9 cellular contexts compared by ENCODE assay signal in genomic region chr14:54650331-54651017, GRCh38.
DNase-seq lines count a peak whose midpoint lies in the region; ATAC-seq and TF ChIP-seq lines count a peak whose summit lies in the region.
"Had no signal": no experiment of that assay in that cellular context is flagged by ENCODE, and none has a peak within 500 bp of the region (broad histone marks: within the 10 kb centered on the region; RNA-seq: fewer than 3 reads in every experiment).

No MANE protein-coding gene starts in this region.

- H3K4me3 ChIP-seq in foreskin fibroblast (ENCODE audit: low read depth in 1 of 2, low read length in 2 of 2) (no peak overlapping the region), osteoblast (ENCODE audit: insufficient read depth, low read length) (peak overlapping the region; percentile 14)

- peak overlapping the region; percentile 98 for H3K27ac ChIP-seq in osteoblast (ENCODE audit: low read depth, low read length)
- H3K27ac ChIP-seq: VCaP had no signal

- no peaks in the 10 kb centered on the region for H3K36me3 ChIP-seq in osteoblast (ENCODE audit: insufficient read depth, low read length)

- H3K9me3 ChIP-seq in osteoblast (ENCODE audit: low read depth, low read length) = no peaks in the 10 kb centered on the region

- H3K4me2 ChIP-seq in osteoblast (ENCODE audit: insufficient read depth, low read length) = peak overlapping the region; percentile 73

- H3K79me2 ChIP-seq in osteoblast (ENCODE audit: insufficient read depth, low read length) = peaks cover 37% of the 10 kb centered on the region

- H4K20me1 ChIP-seq in osteoblast (ENCODE audit: insufficient read depth, low read length) = no peaks in the 10 kb centered on the region

- no peaks in the 10 kb centered on the region for H3K27me3 ChIP-seq in osteoblast (ENCODE audit: insufficient read depth, low read length)

- ATAC-seq in GM18867 (IDR thresholded peaks at IDR 0.05; ENCODE audit: unreplicated experiment) = no peak

- H2AFZ ChIP-seq in osteoblast (ENCODE audit: low read length) = no peak overlapping the region

- peaks cover 50% of the 10 kb centered on the region for H3K4me1 ChIP-seq in osteoblast (ENCODE audit: insufficient read depth, low read length)

- TF ChIP-seq CTCF in foreskin fibroblast (IDR thresholded peaks at IDR 0.05; ENCODE audit: low read depth, low read length) = no peak
- no peak for TF ChIP-seq CTCF in osteoblast (IDR thresholded peaks at IDR 0.05; ENCODE audit: extremely low read depth, low read depth, low read length)

- peak; percentile 78 for DNase-seq in Ammon's horn (ENCODE audit: low spot score)
- peak; percentile 81 for DNase-seq in RPMI7951 (ENCODE audit: low read depth)
- peak; percentile 80 to 82 for DNase-seq in foreskin fibroblast
- peak; percentile 27 for DNase-seq in osteoblast (ENCODE audit: insufficient read length, low spot score, missing footprints)
- DNase-seq in activated effector memory CD4-positive, alpha-beta T cell treated with anti-CD3 and anti-CD28 coated beads, Interleukin-2, amount 50 U/mL, for 16 hours = no peak
- no peak for DNase-seq in activated CD4-positive, alpha-beta T cell treated with anti-CD3 and anti-CD28 coated beads, Interleukin-2, amount 50 U/mL, for 1 hour
- DNase-seq in NCI-H1694 treated with DMSO at 0.1 percent for 48 hours (lab: John Stamatoyannopoulos, UW) = no peak

Comparison
In these comparisons a context has a peak if more than half of its experiments do, and no peak if none do; other contexts are left out.
1. DNase-seq: peak in Ammon's horn (single experiment), RPMI7951 (single experiment), foreskin fibroblast (2 of 2) and osteoblast (single experiment); none in activated effector memory CD4-positive, alpha-beta T cell treated with anti-CD3 and anti-CD28 coated beads, Interleukin-2, amount 50 U/mL, for 16 hours (single experiment), activated CD4-positive, alpha-beta T cell treated with anti-CD3 and anti-CD28 coated beads, Interleukin-2, amount 50 U/mL, for 1 hour (single experiment) and NCI-H1694 treated with DMSO at 0.1 percent for 48 hours (single experiment).